Comparison of ENCODE assay signal across 13 cellular contexts in the genomic region with DNA sequence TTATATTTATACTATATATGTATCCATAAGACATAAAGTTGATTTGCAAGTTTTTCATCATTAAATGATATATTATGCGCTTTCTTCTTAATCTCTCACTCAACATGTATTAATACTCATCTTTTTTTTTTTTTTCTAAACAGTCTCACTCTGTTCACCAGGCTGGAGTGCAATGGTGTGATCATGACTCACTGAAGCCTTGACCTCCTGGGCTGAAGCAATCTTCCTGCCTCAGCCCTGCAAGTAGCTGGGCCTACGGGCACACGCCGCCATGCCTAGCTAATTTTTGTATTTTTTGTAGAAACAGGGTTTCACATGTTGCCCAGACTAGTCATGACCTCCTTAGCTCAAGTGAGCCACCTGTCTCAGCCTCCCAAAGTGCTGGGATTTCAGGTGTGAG. TPM values are rescaled to one million over a fixed set of nuclear protein-coding genes. Genes with fewer than 3 reads are reported as not detected.
A peak's percentile ranks its signal among the peaks of the same experiment; 100 is the strongest.
DNase-seq lines count a peak whose midpoint lies in the region; ATAC-seq and TF ChIP-seq lines count a peak whose summit lies in the region.
"Had no signal": no experiment of that assay in that cellular context is flagged by ENCODE, and none has a peak within 500 bp of the region (broad histone marks: within the 10 kb centered on the region; RNA-seq: fewer than 3 reads in every experiment).

No MANE protein-coding gene starts in this region.

- TF ChIP-seq CTCF in fibroblast of lung (conservative IDR thresholded peaks at IDR 0.05 in 1 of 2, IDR thresholded peaks at IDR 0.05 in 1 of 2; ENCODE audit: low read depth in 1 of 2, low read length in 2 of 2) (no peak), progenitor cell of endocrine pancreas (IDR thresholded peaks at IDR 0.05; ENCODE audit: unreplicated experiment) (no peak)

- H3K27ac Mint-ChIP-seq in progenitor cell of endocrine pancreas: no peak overlapping the region
- H3K27ac Mint-ChIP-seq: T-helper 2 cell treated with Interferon-gamma antibody and Interleukin-4, amounts not matched to agents 5 μg/mL and 100 μg/mL, for 36 hours had no signal

- no peaks in the 10 kb centered on the region for H3K27me3 Mint-ChIP-seq in progenitor cell of endocrine pancreas

- H3K4me1 Mint-ChIP-seq in progenitor cell of endocrine pancreas (ENCODE audit: low read depth): peaks cover 4% of the 10 kb centered on the region

- no peak for ATAC-seq in HG03039 (IDR thresholded peaks at IDR 0.05; ENCODE audit: unreplicated experiment)

- no peaks in the 10 kb centered on the region for H3K36me3 Mint-ChIP-seq in progenitor cell of endocrine pancreas (ENCODE audit: insufficient read depth)

- no peak overlapping the region for H3K4me3 ChIP-seq in fibroblast of lung (replicated peaks in 1 of 4; ENCODE audit: control extremely low read depth in 1 of 4, insufficient read depth in 1 of 4, low read depth in 3 of 4, low read length in 4 of 4)

- H3K27me3 ChIP-seq in fibroblast of lung (ENCODE audit: control insufficient read depth, insufficient read depth, low read length): no peaks in the 10 kb centered on the region

- H3K36me3 ChIP-seq in fibroblast of lung (ENCODE audit: control insufficient read depth, insufficient read depth, low read length): peaks cover 1% of the 10 kb centered on the region

- H3K9ac ChIP-seq in fibroblast of lung (ENCODE audit: insufficient read depth, low read length): no peak overlapping the region

- no peaks in the 10 kb centered on the region for H3K9me3 Mint-ChIP-seq in progenitor cell of endocrine pancreas (ENCODE audit: low read depth)
- H3K9me3 Mint-ChIP-seq: nephron; T-helper 2 cell treated with Interferon-gamma antibody and Interleukin-4, amounts not matched to agents 5 μg/mL and 100 μg/mL, for 36 hours had no signal

- H2AFZ ChIP-seq in fibroblast of lung (ENCODE audit: low read length): no peak overlapping the region

- no peak overlapping the region for H3K4me3 Mint-ChIP-seq in progenitor cell of endocrine pancreas (ENCODE audit: low read depth)
- H3K4me3 Mint-ChIP-seq: nephron; T-helper 2 cell treated with Interferon-gamma antibody and Interleukin-4, amounts not matched to agents 5 μg/mL and 100 μg/mL, for 36 hours had no signal

- no peaks in the 10 kb centered on the region for H4K20me1 ChIP-seq in fibroblast of lung (ENCODE audit: control insufficient read depth, extremely low read depth, insufficient read depth, low read length)

- H3K4me1 ChIP-seq in fibroblast of lung (ENCODE audit: control insufficient read depth, extremely low read depth, insufficient read depth, low read length): peaks cover 13% of the 10 kb centered on the region

- H3K27ac ChIP-seq in fibroblast of lung (ENCODE audit: insufficient read depth, low read length): peak overlapping the region; percentile 62

- peak; percentile 90 for DNase-seq in HCEC 1CT
- peak; percentile 77 for DNase-seq in RKO (ENCODE audit: low spot score)
- DNase-seq in fibroblast of lung (ENCODE audit: low read depth in 2 of 2): peak; percentile 94 to 96
- peak; percentile 96 for DNase-seq in renal cortical epithelial cell (ENCODE audit: low read depth)
- no peak for DNase-seq in COR-L47 (lab: John Stamatoyannopoulos, UW)
- DNase-seq in anterior cingulate cortex (lab: John Stamatoyannopoulos, UW): no peak
- DNase-seq in progenitor cell of endocrine pancreas (ENCODE audit: low spot score, unreplicated experiment): no peak
- DNase-seq: activated T-cell treated with anti-CD3 and anti-CD28 coated beads, Interleukin-2, amount 50 U/mL, for 1 hour; DMS153; NCI-H748 treated with DMSO at 0.1 percent for 48 hours had no signal

- H3K9me3 ChIP-seq in fibroblast of lung (ENCODE audit: control insufficient read depth, insufficient read depth, low read depth, low read length): no peaks in the 10 kb centered on the region

- no peaks in the 10 kb centered on the region for H3K79me2 ChIP-seq in fibroblast of lung (ENCODE audit: control insufficient read depth, insufficient read depth, low read length)

- H3K4me2 ChIP-seq in fibroblast of lung (ENCODE audit: extremely low read depth, insufficient read depth, low read length): no peak overlapping the region

RNA-seq across cellular contexts. Expression of gene MAP4K3, which starts 51.4 kb away (rescaled TPM):
- 24.9 and 40.8 TPM in 2 replicates for total RNA-seq in fibroblast of lung
- 32.1 and 75.7 TPM in 2 replicates for polyA plus RNA-seq in fibroblast of lung
- 16.9 and 38.9 TPM in 2 replicates for polyA plus RNA-seq in fibroblast of lung (2012)
- 3.5 and 7.5 TPM in 2 replicates for polyA minus RNA-seq in fibroblast of lung (ENCODE audit: low replicate concordance)
- total RNA-seq in renal cortical epithelial cell: 56.6 and 108 TPM in 2 replicates
- 60.0 and 63.6 TPM in 2 replicates for total RNA-seq in progenitor cell of endocrine pancreas

Comparison
In these comparisons a context has a peak if more than half of its experiments do, and no peak if none do; other contexts are left out.
1. DNase-seq: peak in HCEC 1CT (single experiment), RKO (single experiment), fibroblast of lung (2 of 2) and renal cortical epithelial cell (single experiment); none in COR-L47 (single experiment), anterior cingulate cortex (0 of 58) and progenitor cell of endocrine pancreas (single experiment).